Comparison of ENCODE assay signal across 13 cellular contexts in genomic region chr5:54671111-54671531, GRCh38.
DNase-seq lines count a peak whose midpoint lies in the region; ATAC-seq and TF ChIP-seq lines count a peak whose summit lies in the region.
"Had no signal": no experiment of that assay in that cellular context is flagged by ENCODE, and none has a peak within 500 bp of the region (broad histone marks: within the 10 kb centered on the region; RNA-seq: fewer than 3 reads in every experiment).

No MANE protein-coding gene starts in this region.

- TF ChIP-seq CTCF in right lobe of liver (IDR thresholded peaks at IDR 0.05) (no peak), tibial artery (IDR thresholded peaks at IDR 0.05) (no peak)
- TF ChIP-seq CTCF in CD8-positive, alpha-beta T cell (IDR thresholded peaks at IDR 0.05) = no peak

- peaks cover 6% of the 10 kb centered on the region for H3K36me3 Mint-ChIP-seq in activated CD4-positive, alpha-beta T cell treated with anti-CD3 and anti-CD28 coated beads, Interleukin-2, amount 10 ng/mL, durations not matched to agents 24 days and 14 days (ENCODE audit: low read depth)
- no peaks in the 10 kb centered on the region for H3K36me3 Mint-ChIP-seq in activated CD4-positive, alpha-beta T cell treated with anti-CD3 and anti-CD28 coated beads for 36 hours (ENCODE audit: low read depth)
- no peaks in the 10 kb centered on the region for H3K36me3 Mint-ChIP-seq in CD8-positive, alpha-beta T cell
- H3K36me3 Mint-ChIP-seq in activated CD8-positive, alpha-beta memory T cell treated with anti-CD3 and anti-CD28 coated beads, Interleukin-2, amount 10 ng/mL, durations not matched to agents 7 days and 5 days = peaks cover 47% of the 10 kb centered on the region

- H3K27ac Mint-ChIP-seq in activated CD4-positive, alpha-beta T cell treated with anti-CD3 and anti-CD28 coated beads, Interleukin-2, amount 10 ng/mL, durations not matched to agents 24 days and 14 days = no peak overlapping the region
- no peak overlapping the region for H3K27ac Mint-ChIP-seq in activated CD4-positive, alpha-beta T cell treated with anti-CD3 and anti-CD28 coated beads for 36 hours
- no peak overlapping the region for H3K27ac Mint-ChIP-seq in CD8-positive, alpha-beta T cell
- no peak overlapping the region for H3K27ac Mint-ChIP-seq in activated CD8-positive, alpha-beta memory T cell treated with anti-CD3 and anti-CD28 coated beads, Interleukin-2, amount 10 ng/mL, durations not matched to agents 7 days and 5 days

- H3K36me3 ChIP-seq in right lobe of liver = no peaks in the 10 kb centered on the region
- H3K36me3 ChIP-seq in tibial artery = no peaks in the 10 kb centered on the region
- no peaks in the 10 kb centered on the region for H3K36me3 ChIP-seq in CD8-positive, alpha-beta T cell (ENCODE audit: insufficient read depth, low read length)
- H3K36me3 ChIP-seq: adrenal gland, ovary had no signal

- POLR2A ChIA-PET in activated CD4-positive, alpha-beta T cell treated with anti-CD3 and anti-CD28 coated beads for 36 hours (lab: Charles Lee) = no interaction called here
- POLR2A ChIA-PET in CD8-positive, alpha-beta T cell (lab: Charles Lee) = no interaction called here

- no peak overlapping the region for H3K4me3 Mint-ChIP-seq in activated CD4-positive, alpha-beta T cell treated with anti-CD3 and anti-CD28 coated beads, Interleukin-2, amount 10 ng/mL, durations not matched to agents 24 days and 14 days
- H3K4me3 Mint-ChIP-seq in activated CD4-positive, alpha-beta T cell treated with anti-CD3 and anti-CD28 coated beads for 36 hours = no peak overlapping the region
- H3K4me3 Mint-ChIP-seq in CD8-positive, alpha-beta T cell = no peak overlapping the region
- H3K4me3 Mint-ChIP-seq in activated CD8-positive, alpha-beta memory T cell treated with anti-CD3 and anti-CD28 coated beads, Interleukin-2, amount 10 ng/mL, durations not matched to agents 7 days and 5 days = no peak overlapping the region

- CTCF ChIA-PET in activated CD4-positive, alpha-beta T cell treated with anti-CD3 and anti-CD28 coated beads for 36 hours (lab: Charles Lee) = interaction anchor here (0.7 to 1.5 kb wide), 4 partner anchors 11 to 173 kb away, joined by 3 to 5 read pairs (median 5); partner anchors contain the start of gene SNX18
- CTCF ChIA-PET in CD8-positive, alpha-beta T cell (lab: Charles Lee) = interaction anchor here (1.8 kb wide), 1 partner anchor 17 kb away, joined by 4 read pairs; no protein-coding TSS in a partner anchor
- CTCF ChIA-PET in activated CD8-positive, alpha-beta memory T cell treated with anti-CD3 and anti-CD28 coated beads, Interleukin-2, amount 10 ng/mL, durations not matched to agents 7 days and 5 days (lab: Charles Lee) = no interaction called here

- intact Hi-C loops in activated CD4-positive, alpha-beta T cell treated with anti-CD3 and anti-CD28 coated beads, Interleukin-2, amount 10 ng/mL, durations not matched to agents 24 days and 14 days (cut with micrococcal nuclease) = no loop called here
- intact Hi-C loops in activated CD4-positive, alpha-beta T cell treated with anti-CD3 and anti-CD28 coated beads for 36 hours (cut with DNase I, micrococcal nuclease) = no loop called here
- intact Hi-C loops in right lobe of liver (cut with DNase I) (no loop called here), tibial artery (cut with DNase I; ENCODE audit: low total_unique reads) (no loop called here)
- intact Hi-C loops in CD8-positive, alpha-beta T cell (cut with DNase I, micrococcal nuclease) = no loop called here

- peak; percentile 47 for DNase-seq in activated CD4-positive, alpha-beta T cell treated with anti-CD3 and anti-CD28 coated beads, Interleukin-2, amount 10 ng/mL, durations not matched to agents 24 days and 14 days
- no peak for DNase-seq in activated CD4-positive, alpha-beta T cell treated with anti-CD3 and anti-CD28 coated beads for 36 hours
- peak; percentile 52 to 94 for DNase-seq in T47D (ENCODE audit: low read depth in 1 of 2, low spot score in 1 of 2)
- no peak for DNase-seq in right lobe of liver
- DNase-seq in tibial artery = no peak
- no peak for DNase-seq in CD8-positive, alpha-beta T cell
- DNase-seq in activated CD8-positive, alpha-beta memory T cell treated with anti-CD3 and anti-CD28 coated beads, Interleukin-2, amount 10 ng/mL, durations not matched to agents 7 days and 5 days = no peak
- DNase-seq: EL, islet precursor cell, NCI-H2227 treated with DMSO at 0.1 percent for 48 hours, ovary had no signal

- in situ Hi-C loops in T47D (cut with HindIII; ENCODE audit: low pct_unique_long_range_greater_than_20kb, low sequenced_read_pairs) = no loop called here

- H3K27me3 ChIP-seq in right lobe of liver (no peaks in the 10 kb centered on the region), tibial artery (no peaks in the 10 kb centered on the region)
- H3K27me3 ChIP-seq in CD8-positive, alpha-beta T cell (ENCODE audit: insufficient read depth, low read length) = no peaks in the 10 kb centered on the region
- H3K27me3 ChIP-seq: adrenal gland, ovary had no signal

- peaks cover 18% of the 10 kb centered on the region for H3K9me3 Mint-ChIP-seq in activated CD4-positive, alpha-beta T cell treated with anti-CD3 and anti-CD28 coated beads, Interleukin-2, amount 10 ng/mL, durations not matched to agents 24 days and 14 days
- H3K9me3 Mint-ChIP-seq in activated CD4-positive, alpha-beta T cell treated with anti-CD3 and anti-CD28 coated beads for 36 hours (ENCODE audit: low read depth) = peaks cover 13% of the 10 kb centered on the region
- peaks cover 8% of the 10 kb centered on the region for H3K9me3 Mint-ChIP-seq in CD8-positive, alpha-beta T cell
- peaks cover 13% of the 10 kb centered on the region for H3K9me3 Mint-ChIP-seq in activated CD8-positive, alpha-beta memory T cell treated with anti-CD3 and anti-CD28 coated beads, Interleukin-2, amount 10 ng/mL, durations not matched to agents 7 days and 5 days (ENCODE audit: low read depth)

- H3K4me3 ChIP-seq in right lobe of liver = no peak overlapping the region
- no peak overlapping the region for H3K4me3 ChIP-seq in tibial artery
- no peak overlapping the region for H3K4me3 ChIP-seq in CD8-positive, alpha-beta T cell (ENCODE audit: low read depth, low read length)
- H3K4me3 ChIP-seq: adrenal gland, ovary had no signal

- H3K27me3 Mint-ChIP-seq in activated CD4-positive, alpha-beta T cell treated with anti-CD3 and anti-CD28 coated beads, Interleukin-2, amount 10 ng/mL, durations not matched to agents 24 days and 14 days = no peaks in the 10 kb centered on the region
- H3K27me3 Mint-ChIP-seq in activated CD4-positive, alpha-beta T cell treated with anti-CD3 and anti-CD28 coated beads for 36 hours = no peaks in the 10 kb centered on the region
- no peaks in the 10 kb centered on the region for H3K27me3 Mint-ChIP-seq in CD8-positive, alpha-beta T cell (ENCODE audit: low read depth)
- no peaks in the 10 kb centered on the region for H3K27me3 Mint-ChIP-seq in activated CD8-positive, alpha-beta memory T cell treated with anti-CD3 and anti-CD28 coated beads, Interleukin-2, amount 10 ng/mL, durations not matched to agents 7 days and 5 days

- no peak for TF ChIP-seq POLR2A in right lobe of liver (IDR thresholded peaks at IDR 0.05)

- peaks cover 53% of the 10 kb centered on the region for H3K4me1 Mint-ChIP-seq in activated CD4-positive, alpha-beta T cell treated with anti-CD3 and anti-CD28 coated beads, Interleukin-2, amount 10 ng/mL, durations not matched to agents 24 days and 14 days
- peaks cover 38% of the 10 kb centered on the region for H3K4me1 Mint-ChIP-seq in activated CD4-positive, alpha-beta T cell treated with anti-CD3 and anti-CD28 coated beads for 36 hours
- H3K4me1 Mint-ChIP-seq in CD8-positive, alpha-beta T cell (ENCODE audit: low read depth) = peaks cover 52% of the 10 kb centered on the region
- H3K4me1 Mint-ChIP-seq in activated CD8-positive, alpha-beta memory T cell treated with anti-CD3 and anti-CD28 coated beads, Interleukin-2, amount 10 ng/mL, durations not matched to agents 7 days and 5 days = peaks cover 58% of the 10 kb centered on the region

- H3K27ac ChIP-seq in right lobe of liver (peak overlapping the region in 2 of 3 donors; percentile 20 to 44), tibial artery (peak overlapping the region; percentile 41 to 57)
- H3K27ac ChIP-seq in CD8-positive, alpha-beta T cell (ENCODE audit: low read depth, low read length) = no peak overlapping the region
- H3K27ac ChIP-seq: ovary had no signal

- no peaks in the 10 kb centered on the region for H3K9me3 ChIP-seq in right lobe of liver
- no peaks in the 10 kb centered on the region for H3K9me3 ChIP-seq in tibial artery
- H3K9me3 ChIP-seq in CD8-positive, alpha-beta T cell (ENCODE audit: low read length) = no peaks in the 10 kb centered on the region
- H3K9me3 ChIP-seq: adrenal gland, ovary had no signal

- H3K4me1 ChIP-seq in right lobe of liver (peaks cover 0 to 11% (median 0%) of the 10 kb centered on the region in 4 donors), tibial artery (peaks cover 0 to 65% (median 29%) of the 10 kb centered on the region in 4 donors)
- peaks cover 32% of the 10 kb centered on the region for H3K4me1 ChIP-seq in CD8-positive, alpha-beta T cell (ENCODE audit: insufficient read depth, low read length)

- 30% methylated on average over 2 of the region's 4 CpGs for WGBS in right lobe of liver (ENCODE audit: insufficient coverage, low coverage, low lambda C conversion rate, missing lambda C conversion rate)

- no peak for ATAC-seq in activated CD4-positive, alpha-beta T cell treated with anti-CD3 and anti-CD28 coated beads for 36 hours
- ATAC-seq in right lobe of liver (peak; percentile 48 to 83 (median 74)), GM19324 (IDR thresholded peaks at IDR 0.05; ENCODE audit: low FRiP score, unreplicated experiment) (no peak)
- no peak for ATAC-seq in CD8-positive, alpha-beta T cell
- ATAC-seq in activated CD8-positive, alpha-beta memory T cell treated with anti-CD3 and anti-CD28 coated beads, Interleukin-2, amount 10 ng/mL, durations not matched to agents 7 days and 5 days = no peak

Comparison
In these comparisons a context has a peak if more than half of its experiments do, and no peak if none do; other contexts are left out.
1. DNase-seq: peak in activated CD4-positive, alpha-beta T cell treated with anti-CD3 and anti-CD28 coated beads, Interleukin-2, amount 10 ng/mL, durations not matched to agents 24 days and 14 days (single experiment) and T47D (2 of 2); none in activated CD4-positive, alpha-beta T cell treated with anti-CD3 and anti-CD28 coated beads for 36 hours (single experiment), right lobe of liver (0 of 3), tibial artery (0 of 2), CD8-positive, alpha-beta T cell (0 of 7) and activated CD8-positive, alpha-beta memory T cell treated with anti-CD3 and anti-CD28 coated beads, Interleukin-2, amount 10 ng/mL, durations not matched to agents 7 days and 5 days (single experiment).
2. ATAC-seq: peak in right lobe of liver (4 of 4); none in activated CD4-positive, alpha-beta T cell treated with anti-CD3 and anti-CD28 coated beads for 36 hours (single experiment), GM19324 (single experiment), CD8-positive, alpha-beta T cell (single experiment) and activated CD8-positive, alpha-beta memory T cell treated with anti-CD3 and anti-CD28 coated beads, Interleukin-2, amount 10 ng/mL, durations not matched to agents 7 days and 5 days (single experiment).